In genomic region chr16:6113749-6114148, GRCh38 we compare ENCODE assay signal across 24 cellular contexts.
"Had no signal": no experiment of that assay in that cellular context is flagged by ENCODE, and none has a peak within 500 bp of the region (broad histone marks: within the 10 kb centered on the region; RNA-seq: fewer than 3 reads in every experiment).

No MANE protein-coding gene starts in this region.

- H3K27me3 ChIP-seq: esophagus muscularis mucosa, foreskin keratinocyte, gastroesophageal sphincter, heart left ventricle, hepatocyte, left lung had no signal

- H3K79me2 ChIP-seq: hepatocyte had no signal

- DNase-seq: dermis blood vessel endothelial cell; dorsolateral prefrontal cortex; effector CD4-positive, alpha-beta T cell; effector memory CD4-positive, alpha-beta T cell; foreskin keratinocyte; heart left ventricle; hypothalamus; immature natural killer cell; islet precursor cell; kidney; left cardiac atrium; left lung; left ventricle myocardium superior; lower lobe of right lung; mesenchymal stem cell; mucosa of descending colon; naive B cell; naive thymus-derived CD8-positive, alpha-beta T cell had no signal

- H3K27ac ChIP-seq: coronary artery, dorsolateral prefrontal cortex, esophagus muscularis mucosa, foreskin keratinocyte, gastroesophageal sphincter, heart left ventricle, hepatocyte, left lung, lower lobe of right lung had no signal

- H3K4me3 ChIP-seq: coronary artery, dorsolateral prefrontal cortex, esophagus muscularis mucosa, gastroesophageal sphincter, heart left ventricle, hepatocyte, left lung, lower lobe of right lung, mucosa of descending colon had no signal

- H3K4me2 ChIP-seq: hepatocyte had no signal

- H2AFZ ChIP-seq: hepatocyte had no signal

- H3K36me3 ChIP-seq: esophagus muscularis mucosa, gastroesophageal sphincter, heart left ventricle, left lung, lower lobe of right lung had no signal

- H3K9me3 ChIP-seq: esophagus muscularis mucosa, left lung, lower lobe of right lung, mucosa of descending colon had no signal

- FAIRE-seq: endothelial cell of umbilical vein, frontal cortex, kidney had no signal

- H3K4me1 ChIP-seq: esophagus muscularis mucosa, gastroesophageal sphincter, heart left ventricle, left lung, lower lobe of right lung had no signal
